Comparison of ENCODE assay signal across 29 cellular contexts in genomic region chr11:22690891-22691290, GRCh38. TPM values are rescaled to one million over a fixed set of nuclear protein-coding genes. Genes with fewer than 3 reads are reported as not detected.
DNase-seq lines count a peak whose midpoint lies in the region; ATAC-seq, FAIRE-seq and TF ChIP-seq lines count a peak whose summit lies in the region.
"Had no signal": no experiment of that assay in that cellular context is flagged by ENCODE, and none has a peak within 500 bp of the region (broad histone marks: within the 10 kb centered on the region; RNA-seq: fewer than 3 reads in every experiment).

No MANE protein-coding gene starts in this region.

- no peak overlapping the region for H3K4me3 ChIP-seq in Jurkat, Clone E6-1 (ENCODE audit: low read length)
- H3K4me3 ChIP-seq in GM12878 (no peak overlapping the region), transverse colon (no peak overlapping the region), BE2C (ENCODE audit: low read depth, low read length) (no peak overlapping the region)
- H3K4me3 ChIP-seq: gastrocnemius medialis, GM23248, left ventricle myocardium inferior, pancreas, tibial artery had no signal

- peak; percentile 32 for ATAC-seq in GM12878
- no peak for ATAC-seq in stimulated activated naive CD8-positive, alpha-beta T cell treated with anti-CD3 and anti-CD28 coated beads, Interleukin-15, Interleukin-2, amounts not matched to agents 100 U/mL and 50 U/mL, for 24 hours
- ATAC-seq: gastrocnemius medialis; pancreas; Right ventricle myocardium inferior; stimulated activated memory B cell treated with anti-CD40 and anti-IgM and Interleukin-4, amounts not matched to agents 10 μg/mL and 1 μg/mL and 100 μg/mL, for 72 hours had no signal

- no peak overlapping the region for H3K4me2 ChIP-seq in GM12878 (ENCODE audit: control insufficient read depth, insufficient read depth)
- H3K4me2 ChIP-seq: KMS-11 had no signal

- H3K4me1 Mint-ChIP-seq in activated naive CD4-positive, alpha-beta T cell treated with anti-CD3 and anti-CD28 coated beads for 36 hours (ENCODE audit: low read depth) = peaks cover 16% of the 10 kb centered on the region
- H3K4me1 Mint-ChIP-seq: naive B cell; stimulated activated memory B cell treated with anti-CD40 and anti-IgM and Interleukin-4, amounts not matched to agents 10 μg/mL and 1 μg/mL and 100 μg/mL, for 72 hours had no signal

- no peak for FAIRE-seq in GM12878 (lab: Jason Lieb, UNC)
- FAIRE-seq: endometrium, HTR-8/SVneo, pancreas had no signal

- H3K4me1 ChIP-seq in GM12878 (ENCODE audit: control insufficient read depth, insufficient read depth, low read length) (no peaks in the 10 kb centered on the region), transverse colon (no peaks in the 10 kb centered on the region), BE2C (no peaks in the 10 kb centered on the region)
- H3K4me1 ChIP-seq: left ventricle myocardium inferior, tibial artery had no signal

- peak; percentile 55 for DNase-seq in activated naive CD4-positive, alpha-beta T cell treated with anti-CD3 and anti-CD28 coated beads for 36 hours
- DNase-seq in activated naive CD4-positive, alpha-beta T cell treated with Interleukin-2 at 50 U/mL for 16 hours = no peak
- DNase-seq in Jurkat, Clone E6-1 (ENCODE audit: low read depth, low spot score) = peak; percentile 51
- DNase-seq in GM12878 (ENCODE audit: low read depth, low spot score) (no peak), transverse colon (no peak), HPDE6-E6E7 (ENCODE audit: extremely low spot score) (no peak), BE2C (no peak)
- peak; percentile 7 for DNase-seq in stimulated activated naive CD8-positive, alpha-beta T cell treated with anti-CD3 and anti-CD28 coated beads, Interleukin-15, Interleukin-2, amounts not matched to agents 100 U/mL and 50 U/mL, for 24 hours
- DNase-seq: activated CD8-positive, alpha-beta memory T cell treated with anti-CD3 and anti-CD28 coated beads for 24 hours; amniotic stem cell; gastrocnemius medialis; GM23248; left ventricle myocardium inferior; naive B cell; NCI-H1436 treated with DMSO at 0.1 percent for 48 hours; NCI-H446 treated with DMSO at 0.1 percent for 48 hours; pancreas; stimulated activated CD4-positive, alpha-beta T cell treated with anti-CD3 and anti-CD28 coated beads, Interleukin-4, amount 100 ng/mL, for 1 hour; T-helper 9 cell; tibial artery had no signal

- H3K36me3 Mint-ChIP-seq in activated naive CD4-positive, alpha-beta T cell treated with anti-CD3 and anti-CD28 coated beads for 36 hours (ENCODE audit: low read depth) = no peaks in the 10 kb centered on the region
- H3K36me3 Mint-ChIP-seq: naive B cell; stimulated activated memory B cell treated with anti-CD40 and anti-IgM and Interleukin-4, amounts not matched to agents 10 μg/mL and 1 μg/mL and 100 μg/mL, for 72 hours had no signal

- no peaks in the 10 kb centered on the region for H3K9me3 Mint-ChIP-seq in activated naive CD4-positive, alpha-beta T cell treated with anti-CD3 and anti-CD28 coated beads for 36 hours
- H3K9me3 Mint-ChIP-seq: activated T-helper 1 cell treated with anti-CD3 and anti-CD28 coated beads, Interleukin-12 subunit alpha, Interleukin-12 subunit beta, Interleukin-2, Interleukin-4 antibody, amounts not matched to agents 30 ng/mL and 10 ng/mL and 1 ng/mL, durations not matched to agents 14 hours and 24 hours and 36 hours; dendritic cell treated with granulocyte-macrophage colony-stimulating factor and Interleukin-4, amounts not matched to agents 40 ng/mL and 50 ng/mL, for 4 days; naive B cell; stimulated activated memory B cell treated with anti-CD40 and anti-IgM and Interleukin-4, amounts not matched to agents 10 μg/mL and 1 μg/mL and 100 μg/mL, for 72 hours had no signal

- in situ Hi-C loops in GM12878 (cut with MboI) (no loop called here), transverse colon (cut with MboI; ENCODE audit: low pct_ligation_motif_present in 1 of 4, low pct_unique_long_range_greater_than_20kb in 1 of 4, low sequenced_read_pairs in 3 of 4) (no loop called here)

- intact Hi-C loops in activated naive CD4-positive, alpha-beta T cell treated with anti-CD3 and anti-CD28 coated beads for 36 hours (cut with micrococcal nuclease) = loop anchor here (1.0 to 2.0 kb wide), 3 partner anchors 12 to 66 kb away; partner anchors contain the start of gene FANCF
- intact Hi-C loops in GM12878 (cut with micrococcal nuclease; ENCODE audit: unreplicated experiment) (no loop called here), transverse colon (cut with DNase I; ENCODE audit: low total_unique reads) (no loop called here)

- SMC1A ChIA-PET in GM12878 (lab: Charles Lee; ENCODE audit: uncharacterized antibody, unreplicated experiment) = interaction anchor here (0.7 to 8.3 kb wide), 13 partner anchors 10 to 97 kb away, joined by 3 to 87 read pairs (median 5); no protein-coding TSS in a partner anchor

- CTCF ChIA-PET in activated naive CD4-positive, alpha-beta T cell treated with anti-CD3 and anti-CD28 coated beads for 36 hours (lab: Charles Lee) = interaction anchor here (1.7 kb wide), 1 partner anchor 97 kb away, joined by 5 read pairs; no protein-coding TSS in a partner anchor
- CTCF ChIA-PET in GM12878 (lab: Yijun Ruan, JAX) = interaction anchor here (0.7 to 3.8 kb wide), 13 partner anchors 9 to 97 kb away, joined by 3 to 15 read pairs (median 4); no protein-coding TSS in a partner anchor

- no peak overlapping the region for H3K27ac ChIP-seq in GM12878 (ENCODE audit: control insufficient read depth, insufficient read depth)
- H3K27ac ChIP-seq in transverse colon = no peak overlapping the region
- H3K27ac ChIP-seq: C4-2B, gastrocnemius medialis, GM23248, KMS-11, left ventricle myocardium inferior, pancreas, tibial artery had no signal

- no peaks in the 10 kb centered on the region for H3K27me3 Mint-ChIP-seq in activated naive CD4-positive, alpha-beta T cell treated with anti-CD3 and anti-CD28 coated beads for 36 hours (ENCODE audit: low read depth)
- H3K27me3 Mint-ChIP-seq: dendritic cell treated with granulocyte-macrophage colony-stimulating factor and Interleukin-4, amounts not matched to agents 40 ng/mL and 50 ng/mL, for 4 days; naive B cell; stimulated activated memory B cell treated with anti-CD40 and anti-IgM and Interleukin-4, amounts not matched to agents 10 μg/mL and 1 μg/mL and 100 μg/mL, for 72 hours had no signal

- no TSS peak for BruUV-seq in GM12878 (replicated peaks; lab: Mats Ljungman, UMichigan)

- no peaks in the 10 kb centered on the region for H3K36me3 ChIP-seq in GM12878 (ENCODE audit: control insufficient read depth in 2 of 2, insufficient read depth in 2 of 2, low read length in 1 of 2)
- H3K36me3 ChIP-seq in transverse colon = no peaks in the 10 kb centered on the region
- H3K36me3 ChIP-seq in BE2C = no peaks in the 10 kb centered on the region
- H3K36me3 ChIP-seq: gastrocnemius medialis, left ventricle myocardium inferior, pancreas, tibial artery had no signal

- no peak for TF ChIP-seq EP300 in GM12878 (IDR thresholded peaks at IDR 0.05; ENCODE audit: borderline replicate concordance in 1 of 2, control insufficient read depth in 1 of 2, low read depth in 2 of 2, low read length in 2 of 2)
- no peak for TF ChIP-seq EP300 in transverse colon (IDR thresholded peaks at IDR 0.05; ENCODE audit: low read depth)

- H3K9ac ChIP-seq in GM12878 (ENCODE audit: control insufficient read depth, insufficient read depth, low read length) = no peak overlapping the region
- H3K9ac ChIP-seq: GM23248, KMS-11 had no signal

- no peaks in the 10 kb centered on the region for H3K79me2 ChIP-seq in GM12878 (ENCODE audit: control insufficient read depth, insufficient read depth, low read length)

- H3K27me3 ChIP-seq in GM12878 (replicated peaks in 1 of 2; ENCODE audit: control insufficient read depth in 2 of 2, insufficient read depth in 2 of 2, low read length in 1 of 2) = no peaks in the 10 kb centered on the region
- no peaks in the 10 kb centered on the region for H3K27me3 ChIP-seq in transverse colon
- no peaks in the 10 kb centered on the region for H3K27me3 ChIP-seq in BE2C
- H3K27me3 ChIP-seq: gastrocnemius medialis, pancreas, tibial artery had no signal

- RAD21 ChIA-PET in GM12878 (lab: Charles Lee; ENCODE audit: unreplicated experiment) = interaction anchor here (0.7 to 9.4 kb wide), 11 partner anchors 11 to 138 kb away, joined by 3 to 101 read pairs (median 5); partner anchors contain the start of gene SVIP

- no peak overlapping the region for H2AFZ ChIP-seq in GM12878 (ENCODE audit: control insufficient read depth, low read depth, low read length)
- H2AFZ ChIP-seq: GM23248 had no signal

- POLR2A ChIA-PET in GM12878 (lab: Charles Lee) = interaction anchor here (0.9 to 6.4 kb wide), 5 partner anchors 9 to 28 kb away, joined by 4 to 60 read pairs (median 12); no protein-coding TSS in a partner anchor

- 10% methylated on average over 4 of the region's 4 CpGs for WGBS in GM12878 (ENCODE audit: insufficient coverage, insufficient replicate concordance, low lambda C conversion rate, missing lambda C conversion rate)
- WGBS in transverse colon (ENCODE audit: low coverage in 1 of 2), 2 donors = 68 to 69% methylated on average over 4 of the region's 4 CpGs

- H3K27ac Mint-ChIP-seq in activated naive CD4-positive, alpha-beta T cell treated with anti-CD3 and anti-CD28 coated beads for 36 hours = peak overlapping the region; percentile 65
- H3K27ac Mint-ChIP-seq: activated T-helper 1 cell treated with anti-CD3 and anti-CD28 coated beads, Interleukin-12 subunit alpha, Interleukin-12 subunit beta, Interleukin-2, Interleukin-4 antibody, amounts not matched to agents 30 ng/mL and 10 ng/mL and 1 ng/mL, durations not matched to agents 14 hours and 24 hours and 36 hours; dendritic cell treated with granulocyte-macrophage colony-stimulating factor and Interleukin-4, amounts not matched to agents 40 ng/mL and 50 ng/mL, for 4 days; naive B cell; stimulated activated memory B cell treated with anti-CD40 and anti-IgM and Interleukin-4, amounts not matched to agents 10 μg/mL and 1 μg/mL and 100 μg/mL, for 72 hours had no signal

- no peak for TF ChIP-seq POLR2A in GM12878 (IDR thresholded peaks at IDR 0.05; ENCODE audit: low read depth, low read length)
- TF ChIP-seq POLR2A in transverse colon (IDR thresholded peaks at IDR 0.05) = no peak

- H3K4me3 Mint-ChIP-seq in activated naive CD4-positive, alpha-beta T cell treated with anti-CD3 and anti-CD28 coated beads for 36 hours = peak overlapping the region; percentile 52
- H3K4me3 Mint-ChIP-seq: activated T-helper 1 cell treated with anti-CD3 and anti-CD28 coated beads, Interleukin-12 subunit alpha, Interleukin-12 subunit beta, Interleukin-2, Interleukin-4 antibody, amounts not matched to agents 30 ng/mL and 10 ng/mL and 1 ng/mL, durations not matched to agents 14 hours and 24 hours and 36 hours; dendritic cell treated with granulocyte-macrophage colony-stimulating factor and Interleukin-4, amounts not matched to agents 40 ng/mL and 50 ng/mL, for 4 days; naive B cell; stimulated activated memory B cell treated with anti-CD40 and anti-IgM and Interleukin-4, amounts not matched to agents 10 μg/mL and 1 μg/mL and 100 μg/mL, for 72 hours had no signal

- H3K9me3 ChIP-seq in GM12878 (replicated peaks; ENCODE audit: control insufficient read depth, insufficient read depth, low read length) = no peaks in the 10 kb centered on the region
- no peaks in the 10 kb centered on the region for H3K9me3 ChIP-seq in transverse colon
- H3K9me3 ChIP-seq in BE2C = no peaks in the 10 kb centered on the region
- H3K9me3 ChIP-seq: gastrocnemius medialis, left ventricle myocardium inferior, pancreas, tibial artery had no signal

- TF ChIP-seq CTCF in GM12878 (IDR thresholded peaks at IDR 0.05 in 2 of 3, conservative IDR thresholded peaks at IDR 0.05 in 1 of 3; ENCODE audit: control insufficient read depth in 2 of 3, extremely low read depth in 1 of 3, insufficient read depth in 1 of 3, low read depth in 3 of 3, low read length in 3 of 3) (no peak), transverse colon (IDR thresholded peaks at IDR 0.05) (no peak), BE2C (IDR thresholded peaks at IDR 0.05; ENCODE audit: low read depth, low read length) (no peak)

- no peak for TF ChIP-seq RAD21 in GM12878 (IDR thresholded peaks at IDR 0.05; ENCODE audit: insufficient read depth, low read depth, low read length)

- H4K20me1 ChIP-seq in GM12878 (ENCODE audit: control insufficient read depth, insufficient read depth) = no peaks in the 10 kb centered on the region

RNA-seq across cellular contexts. Expression of gene GAS2, which starts 24.5 kb away (rescaled TPM):
- 1 to 10 TPM in 1 of 2 experiments, under 1 TPM in 1; 0.62 to 1.2 TPM for total RNA-seq in activated naive CD4-positive, alpha-beta T cell treated with anti-CD3 and anti-CD28 coated beads for 36 hours
- 4.6 TPM for polyA plus RNA-seq in Jurkat, Clone E6-1 (2012; ENCODE audit: insufficient read depth, insufficient read length)
- total RNA-seq in GM12878 (2013; cell fraction: nucleolus; rRNA removed) = 96.9 and 104 TPM in 2 replicates
- total RNA-seq in GM12878 (2014; rRNA removed) = 19.0 and 24.5 TPM in 2 replicates
- total RNA-seq in GM12878 (2014; rRNA removed; fragmentation: Illumina TruSeq; extraction: Trizol) = 22.2 and 23.4 TPM in 2 replicates
- total RNA-seq in GM12878 (2021) = 23.8 and 29.2 TPM in 2 replicates
- 9.2 TPM for polyA plus RNA-seq in GM12878 (2011; ENCODE audit: low read depth)
- 81.4 and 124 TPM in 2 replicates for polyA plus RNA-seq in GM12878 (2011; rRNA removed)
- 40.0 and 43.6 TPM in 2 replicates for polyA plus RNA-seq in GM12878 (2011; cell fraction: cytosol; rRNA removed)
- 62.4 and 81.1 TPM in 2 replicates for polyA plus RNA-seq in GM12878 (2011; cell fraction: nucleus; rRNA removed)
- 7.4 and 9.0 TPM in 2 replicates for polyA plus RNA-seq in GM12878 (2012)
- polyA plus RNA-seq in GM12878 (2014; fragmentation: Illumina TruSeq; extraction: Trizol) = 18.5 TPM in 2 replicates
- polyA plus RNA-seq in GM12878 (2014; fragmentation: Nextera tagmentation; extraction: Ambion mirVana) = 10 to 100 TPM; 19.9 to 28.9 TPM
- polyA plus RNA-seq in GM12878 (2014; rRNA removed) = 12.2 and 16.4 TPM in 2 replicates
- 10 to 100 TPM; 36.4 to 38.4 TPM for polyA plus RNA-seq in GM12878 (2016; fragmentation: Nextera tagmentation; extraction: Ambion mirVana)
- 135 and 140 TPM in 2 replicates for polyA minus RNA-seq in GM12878 (2011; rRNA and poly(A)+ RNA removed)
- 41.3 and 44.3 TPM in 2 replicates for polyA minus RNA-seq in GM12878 (2011; cell fraction: cytosol; rRNA and poly(A)+ RNA removed)
- polyA minus RNA-seq in GM12878 (2011; cell fraction: nucleus; rRNA and poly(A)+ RNA removed) = 154 and 202 TPM in 2 replicates
- total RNA-seq in transverse colon = 1 to 10 TPM in 3 of 4 donors, not detected in 1; 2.2 to 8.3 (median 4.2) TPM
- 1.3 TPM for polyA plus RNA-seq in BE2C (2012; ENCODE audit: insufficient read depth, insufficient read length, low read depth)
- total RNA-seq: G401 had no signal

Comparison
In these comparisons a context has a peak if more than half of its experiments do, and no peak if none do; other contexts are left out.
1. DNase-seq: peak in activated naive CD4-positive, alpha-beta T cell treated with anti-CD3 and anti-CD28 coated beads for 36 hours (single experiment), Jurkat, Clone E6-1 (single experiment) and stimulated activated naive CD8-positive, alpha-beta T cell treated with anti-CD3 and anti-CD28 coated beads, Interleukin-15, Interleukin-2, amounts not matched to agents 100 U/mL and 50 U/mL, for 24 hours (single experiment); none in activated naive CD4-positive, alpha-beta T cell treated with Interleukin-2 at 50 U/mL for 16 hours (single experiment), GM12878 (single experiment), transverse colon (single experiment), HPDE6-E6E7 (single experiment) and BE2C (single experiment).